In the genomic region with DNA sequence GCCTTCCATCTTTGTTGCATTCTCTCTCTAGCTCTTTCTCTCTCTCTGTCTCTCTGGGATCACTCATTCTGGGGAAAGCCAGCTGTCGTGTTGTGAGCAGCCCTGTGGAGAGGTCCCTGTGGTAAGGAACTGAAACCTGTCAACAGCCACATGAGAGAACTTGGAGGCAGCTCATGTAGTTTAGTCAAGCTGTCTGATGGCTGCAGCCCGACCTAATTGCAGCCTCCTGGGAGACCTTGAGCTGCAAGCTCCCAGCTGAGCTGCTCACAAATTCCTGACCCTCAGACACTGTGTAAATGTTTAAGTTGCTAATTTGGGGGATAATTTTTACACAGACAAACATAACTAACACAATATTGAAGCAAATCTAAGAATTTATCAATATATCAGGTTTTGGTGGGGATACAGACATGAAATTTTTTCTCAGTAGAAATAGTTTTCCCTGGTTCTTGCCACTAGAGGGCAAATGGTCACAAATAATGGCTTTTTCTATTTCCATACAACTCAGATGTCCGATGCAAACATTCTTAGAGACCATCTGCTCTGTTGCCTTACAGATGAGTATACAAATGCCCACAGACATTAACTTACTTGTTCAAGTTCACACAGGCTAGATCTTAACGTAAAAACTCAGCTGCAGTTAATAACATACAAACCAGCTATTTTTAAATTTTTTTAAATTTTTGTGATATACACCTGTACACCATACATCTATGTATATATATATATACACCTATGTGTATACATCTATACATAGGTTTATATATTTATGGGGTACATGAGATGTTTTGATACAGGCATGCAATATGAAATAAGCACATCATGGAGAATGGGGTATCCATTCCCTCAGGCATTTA, we compare ENCODE assay signal across 8 cellular contexts. TPM values are rescaled to one million over a fixed set of nuclear protein-coding genes. Genes with fewer than 3 reads are reported as not detected.
DNase-seq lines count a peak whose midpoint lies in the region; ATAC-seq and TF ChIP-seq lines count a peak whose summit lies in the region.

No MANE protein-coding gene starts in this region.

- ATAC-seq in CD8-positive, alpha-beta T cell = no peak
- ATAC-seq in GM18870 (IDR thresholded peaks at IDR 0.05; ENCODE audit: unreplicated experiment) (peak; percentile 94), HG02973 (IDR thresholded peaks at IDR 0.05; ENCODE audit: unreplicated experiment) (peak; percentile 95)

- no peak overlapping the region for H3K4me3 Mint-ChIP-seq in CD8-positive, alpha-beta T cell
- H3K4me3 Mint-ChIP-seq in neural progenitor cell = no peak overlapping the region

- CTCF ChIA-PET in CD8-positive, alpha-beta T cell (lab: Charles Lee) = interaction anchor here (0.6 to 3.5 kb wide), 10 partner anchors 7 to 1256 kb away, joined by 3 to 23 read pairs (median 3); a partner anchor contains a TSS

- no peak overlapping the region for H3K9ac ChIP-seq in neural progenitor cell

- H3K4me2 ChIP-seq in neural progenitor cell = no peak overlapping the region

- no peaks in the 10 kb centered on the region for H4K20me1 ChIP-seq in neural progenitor cell (ENCODE audit: low read depth)

- intact Hi-C loops in CD8-positive, alpha-beta T cell (cut with DNase I, micrococcal nuclease) = loop anchor here (1.0 to 10.0 kb wide), 6 partner anchors 510 to 1060 kb away; a partner anchor contains a TSS

- no peaks in the 10 kb centered on the region for H3K4me1 ChIP-seq in CD8-positive, alpha-beta T cell (ENCODE audit: insufficient read depth, low read length)
- no peaks in the 10 kb centered on the region for H3K4me1 ChIP-seq in neural progenitor cell

- H3K27ac Mint-ChIP-seq in CD8-positive, alpha-beta T cell = no peak overlapping the region
- H3K27ac Mint-ChIP-seq in neural progenitor cell = no peak overlapping the region

- no peak overlapping the region for H2AFZ ChIP-seq in neural progenitor cell (replicated peaks)

- H3K4me1 Mint-ChIP-seq in CD8-positive, alpha-beta T cell (ENCODE audit: low read depth) = peaks cover 1% of the 10 kb centered on the region
- H3K4me1 Mint-ChIP-seq in neural progenitor cell = peaks cover 6% of the 10 kb centered on the region

- POLR2A ChIA-PET in CD8-positive, alpha-beta T cell (lab: Charles Lee) = no interaction called here

- H3K27me3 ChIP-seq in CD8-positive, alpha-beta T cell (ENCODE audit: insufficient read depth, low read length) = peaks cover 4% of the 10 kb centered on the region
- H3K27me3 ChIP-seq in neural progenitor cell = no peaks in the 10 kb centered on the region

- no peaks in the 10 kb centered on the region for H3K9me3 ChIP-seq in CD8-positive, alpha-beta T cell (ENCODE audit: low read length)
- no peaks in the 10 kb centered on the region for H3K9me3 ChIP-seq in neural progenitor cell (ENCODE audit: low read depth)

- H3K36me3 ChIP-seq in CD8-positive, alpha-beta T cell (ENCODE audit: insufficient read depth, low read length) = no peaks in the 10 kb centered on the region
- H3K36me3 ChIP-seq in neural progenitor cell = no peaks in the 10 kb centered on the region

- no peaks in the 10 kb centered on the region for H3K36me3 Mint-ChIP-seq in CD8-positive, alpha-beta T cell
- no peaks in the 10 kb centered on the region for H3K36me3 Mint-ChIP-seq in neural progenitor cell

- H3K9me3 Mint-ChIP-seq in CD8-positive, alpha-beta T cell = no peaks in the 10 kb centered on the region
- no peaks in the 10 kb centered on the region for H3K9me3 Mint-ChIP-seq in neural progenitor cell

- peak; percentile 60 for TF ChIP-seq CTCF in CD8-positive, alpha-beta T cell (IDR thresholded peaks at IDR 0.05)
- peak; percentile 83 for TF ChIP-seq CTCF in neural progenitor cell (IDR thresholded peaks at IDR 0.05)

- H3K27me3 Mint-ChIP-seq in CD8-positive, alpha-beta T cell (ENCODE audit: low read depth) = peaks cover 17% of the 10 kb centered on the region
- H3K27me3 Mint-ChIP-seq in neural progenitor cell (ENCODE audit: insufficient read depth, low read depth) = peaks cover 2% of the 10 kb centered on the region

- H3K27ac ChIP-seq in CD8-positive, alpha-beta T cell (ENCODE audit: low read depth, low read length) = no peak overlapping the region
- H3K27ac ChIP-seq in neural progenitor cell = no peak overlapping the region

- no peak overlapping the region for H3K4me3 ChIP-seq in CD8-positive, alpha-beta T cell (ENCODE audit: low read depth, low read length)
- H3K4me3 ChIP-seq in neural progenitor cell = no peak overlapping the region

- no peaks in the 10 kb centered on the region for H3F3A ChIP-seq in neural progenitor cell (ENCODE audit: low read depth)

- no peak for DNase-seq in CD8-positive, alpha-beta T cell
- DNase-seq in NCI-H146 treated with DMSO at 0.1 percent for 48 hours (lab: John Stamatoyannopoulos, UW; ENCODE audit: unreplicated experiment) = peak; percentile 52
- DNase-seq in SW480 (ENCODE audit: low spot score) = peak; percentile 79
- DNase-seq in fibroblast of gingiva (ENCODE audit: low read depth) = peak; percentile 51
- DNase-seq in neural progenitor cell (ENCODE audit: low spot score) = peak; percentile 55
- DNase-seq in ureter (ENCODE audit: low spot score) = no peak

- no peaks in the 10 kb centered on the region for H3K79me2 ChIP-seq in neural progenitor cell (ENCODE audit: low read depth)

RNA-seq across cellular contexts. Expression of a gene that starts 15.5 kb away (rescaled TPM):
- total RNA-seq in CD8-positive, alpha-beta T cell = 100 to 1,000 TPM; 158 to 161 TPM
- total RNA-seq in neural progenitor cell (ENCODE audit: low replicate concordance) = 39.4 and 70.0 TPM in 2 replicates
- total RNA-seq in ureter = 70.9 TPM

RNA-seq across cellular contexts. Expression of a gene that starts 46.3 kb away (rescaled TPM):
- 10 to 100 TPM; 20.8 to 23.1 TPM for total RNA-seq in CD8-positive, alpha-beta T cell
- total RNA-seq in neural progenitor cell (ENCODE audit: low replicate concordance) (0.03 and 0.04 TPM in 2 replicates), ureter (18.4 TPM)

Comparison
In these comparisons a context has a peak if more than half of its experiments do, and no peak if none do; other contexts are left out.
1. DNase-seq: peak in NCI-H146 treated with DMSO at 0.1 percent for 48 hours (single experiment), SW480 (single experiment), fibroblast of gingiva (single experiment) and neural progenitor cell (single experiment); none in CD8-positive, alpha-beta T cell (0 of 7) and ureter (single experiment).
2. RNA of a gene that starts 46.3 kb away (total RNA-seq): 20.8 to 23.1 TPM in CD8-positive, alpha-beta T cell and 18.4 TPM in ureter (single experiment); 0.03 to 0.04 TPM in neural progenitor cell; every median in the first group is over 10 times any median in the second.